ENCODE assay signal across 13 cellular contexts in genomic region chr3:16741890-16742289, GRCh38.
DNase-seq lines count a peak whose midpoint lies in the region; ATAC-seq lines count a peak whose summit lies in the region.
"Had no signal": no experiment of that assay in that cellular context is flagged by ENCODE, and none has a peak within 500 bp of the region (broad histone marks: within the 10 kb centered on the region; RNA-seq: fewer than 3 reads in every experiment).

No MANE protein-coding gene starts in this region.

- H3K27ac Mint-ChIP-seq in stimulated activated naive CD8-positive, alpha-beta T cell treated with anti-CD3 and anti-CD28 coated beads, Interleukin-15, amount 100 ng/mL, for 72 hours: peak overlapping the region in 1 of 2 donors; percentile 22
- H3K27ac Mint-ChIP-seq: activated naive CD8-positive, alpha-beta T cell treated with anti-CD3 and anti-CD28 coated beads, Interleukin-2, amount 10 ng/mL, durations not matched to agents 7 days and 5 days; effector memory CD8-positive, alpha-beta T cell had no signal

- no peak overlapping the region for H3K4me3 Mint-ChIP-seq in stimulated activated naive CD8-positive, alpha-beta T cell treated with anti-CD3 and anti-CD28 coated beads, Interleukin-15, amount 100 ng/mL, for 72 hours
- H3K4me3 Mint-ChIP-seq: activated naive CD8-positive, alpha-beta T cell treated with anti-CD3 and anti-CD28 coated beads, Interleukin-2, amount 10 ng/mL, durations not matched to agents 7 days and 5 days; effector memory CD8-positive, alpha-beta T cell had no signal

- peak; percentile 3 to 32 (median 11) for DNase-seq in stimulated activated CD4-positive, alpha-beta T cell treated with anti-CD3 and anti-CD28 coated beads, Interleukin-12 subunit alpha, Interleukin-12 subunit beta, amount 100 ng/mL, for 48 hours (ENCODE audit: low read depth in 2 of 3, low spot score in 1 of 3)
- no peak for DNase-seq in stimulated activated CD4-positive, alpha-beta T cell treated with anti-CD3 and anti-CD28 coated beads, Interleukin-12 subunit alpha, Interleukin-12 subunit beta, amount 100 ng/mL, for 4 hours
- DNase-seq in fibroblast of peridontal ligament (ENCODE audit: extremely low read depth): peak; percentile 52
- peak; percentile 11 to 68 for DNase-seq in stimulated activated naive CD8-positive, alpha-beta T cell treated with anti-CD3 and anti-CD28 coated beads, Interleukin-15, amount 100 ng/mL, for 72 hours
- no peak for DNase-seq in COLO668 (lab: John Stamatoyannopoulos, UW; ENCODE audit: unreplicated experiment)
- DNase-seq in DMS53 (lab: John Stamatoyannopoulos, UW): no peak
- DNase-seq in NCI-H2171 (lab: John Stamatoyannopoulos, UW): no peak
- DNase-seq: activated naive CD8-positive, alpha-beta T cell treated with anti-CD3 and anti-CD28 coated beads, Interleukin-2, amount 10 ng/mL, durations not matched to agents 7 days and 5 days; BE2C; effector memory CD8-positive, alpha-beta T cell; NCI-H1930; WERI-Rb-1 had no signal

- H3K9me3 Mint-ChIP-seq in stimulated activated naive CD8-positive, alpha-beta T cell treated with anti-CD3 and anti-CD28 coated beads, Interleukin-15, amount 100 ng/mL, for 72 hours: peaks cover 20 to 24% of the 10 kb centered on the region in 2 donors

- peak; percentile 71 for ATAC-seq in HG03039 (IDR thresholded peaks at IDR 0.05; ENCODE audit: unreplicated experiment)
- peak; percentile 92 for ATAC-seq in stimulated activated naive CD8-positive, alpha-beta T cell treated with anti-CD3 and anti-CD28 coated beads, Interleukin-15, amount 100 ng/mL, for 72 hours
- ATAC-seq: effector memory CD8-positive, alpha-beta T cell had no signal

- H3K27me3 Mint-ChIP-seq in stimulated activated naive CD8-positive, alpha-beta T cell treated with anti-CD3 and anti-CD28 coated beads, Interleukin-15, amount 100 ng/mL, for 72 hours: no peaks in the 10 kb centered on the region
- H3K27me3 Mint-ChIP-seq: activated naive CD8-positive, alpha-beta T cell treated with anti-CD3 and anti-CD28 coated beads, Interleukin-2, amount 10 ng/mL, durations not matched to agents 7 days and 5 days had no signal

- H3K4me1 Mint-ChIP-seq in stimulated activated naive CD8-positive, alpha-beta T cell treated with anti-CD3 and anti-CD28 coated beads, Interleukin-15, amount 100 ng/mL, for 72 hours: peaks cover 18% of the 10 kb centered on the region
- H3K4me1 Mint-ChIP-seq: activated naive CD8-positive, alpha-beta T cell treated with anti-CD3 and anti-CD28 coated beads, Interleukin-2, amount 10 ng/mL, durations not matched to agents 7 days and 5 days had no signal

Comparison
In these comparisons a context has a peak if more than half of its experiments do, and no peak if none do; other contexts are left out.
1. DNase-seq: peak in stimulated activated CD4-positive, alpha-beta T cell treated with anti-CD3 and anti-CD28 coated beads, Interleukin-12 subunit alpha, Interleukin-12 subunit beta, amount 100 ng/mL, for 48 hours (3 of 3), fibroblast of peridontal ligament (single experiment) and stimulated activated naive CD8-positive, alpha-beta T cell treated with anti-CD3 and anti-CD28 coated beads, Interleukin-15, amount 100 ng/mL, for 72 hours (2 of 2); none in stimulated activated CD4-positive, alpha-beta T cell treated with anti-CD3 and anti-CD28 coated beads, Interleukin-12 subunit alpha, Interleukin-12 subunit beta, amount 100 ng/mL, for 4 hours (single experiment), COLO668 (single experiment), DMS53 (single experiment) and NCI-H2171 (single experiment).